34 cellular contexts compared by ENCODE assay signal in genomic region chr22:22242488-22242887, GRCh38. TPM values are rescaled to one million over a fixed set of nuclear protein-coding genes. Genes with fewer than 3 reads are reported as not detected.
"Had no signal": no experiment of that assay in that cellular context is flagged by ENCODE, and none has a peak within 500 bp of the region (broad histone marks: within the 10 kb centered on the region; RNA-seq: fewer than 3 reads in every experiment).

No MANE protein-coding gene starts in this region.

- H3K36me3 ChIP-seq: left ventricle myocardium inferior, neural progenitor cell, neutrophil, right atrium auricular region, right lobe of liver, tibial nerve, uterus had no signal

- H3K4me1 ChIP-seq: left ventricle myocardium inferior, neural progenitor cell, parathyroid adenoma, right atrium auricular region, right lobe of liver, tibial nerve, uterus had no signal

- H3K79me2 ChIP-seq: parathyroid adenoma had no signal

- H3K27me3 ChIP-seq: neutrophil, right atrium auricular region, right lobe of liver, uterus had no signal

- H3K4me3 ChIP-seq: left ventricle myocardium inferior, lung, neural progenitor cell, right atrium auricular region, right lobe of liver, smooth muscle cell, tibial nerve, uterus had no signal

- H3K4me2 ChIP-seq: neural progenitor cell, smooth muscle cell had no signal

- H3K27ac ChIP-seq: left ventricle myocardium inferior, neural progenitor cell, neutrophil, parathyroid adenoma, right atrium auricular region, right lobe of liver, tibial nerve, uterus had no signal

- H3K9me3 ChIP-seq: left ventricle myocardium inferior, neutrophil, right atrium auricular region, right lobe of liver, tibial nerve, uterus had no signal

- DNase-seq: hypothalamus; immature natural killer cell; islet precursor cell; left ventricle myocardium inferior; mesendoderm; naive B cell; natural killer cell; nephron progenitor cell; occipital lobe; right lobe of liver; stimulated activated CD4-positive, alpha-beta T cell treated with anti-CD3 and anti-CD28 coated beads, Interleukin-1b, Interleukin-23, amount 100 ng/mL, for 48 hours; stimulated activated CD4-positive, alpha-beta T cell treated with anti-CD3 and anti-CD28 coated beads, Interleukin-2, amount 100 ng/mL, for 48 hours; stimulated activated CD4-positive, alpha-beta T cell treated with anti-CD3 and anti-CD28 coated beads, Interleukin-4, amount 100 ng/mL, for 4 hours; stimulated activated naive CD4-positive, alpha-beta T cell; substantia nigra; uterus had no signal

- H2AFZ ChIP-seq: neural progenitor cell, parathyroid adenoma had no signal

- H3K9ac ChIP-seq: neural progenitor cell, parathyroid adenoma had no signal

RNA-seq across cellular contexts. Expression of gene VPREB1, which starts 2.1 kb away (rescaled TPM):
- total RNA-seq: kidney epithelial cell, left ventricle myocardium inferior, lower leg skin, lung, mesothelial cell of epicardium, mononuclear cell, natural killer cell, occipital lobe, osteocyte, posterior vena cava, pulmonary artery endothelial cell, renal cortical epithelial cell, right atrium auricular region, right lobe of liver, skeletal muscle tissue, smooth muscle cell, temporal lobe, tibial nerve, ureter had no signal
- polyA plus RNA-seq: immature natural killer cell, smooth muscle cell had no signal
